Comparison of ENCODE assay signal across 15 cellular contexts in the genomic region with DNA sequence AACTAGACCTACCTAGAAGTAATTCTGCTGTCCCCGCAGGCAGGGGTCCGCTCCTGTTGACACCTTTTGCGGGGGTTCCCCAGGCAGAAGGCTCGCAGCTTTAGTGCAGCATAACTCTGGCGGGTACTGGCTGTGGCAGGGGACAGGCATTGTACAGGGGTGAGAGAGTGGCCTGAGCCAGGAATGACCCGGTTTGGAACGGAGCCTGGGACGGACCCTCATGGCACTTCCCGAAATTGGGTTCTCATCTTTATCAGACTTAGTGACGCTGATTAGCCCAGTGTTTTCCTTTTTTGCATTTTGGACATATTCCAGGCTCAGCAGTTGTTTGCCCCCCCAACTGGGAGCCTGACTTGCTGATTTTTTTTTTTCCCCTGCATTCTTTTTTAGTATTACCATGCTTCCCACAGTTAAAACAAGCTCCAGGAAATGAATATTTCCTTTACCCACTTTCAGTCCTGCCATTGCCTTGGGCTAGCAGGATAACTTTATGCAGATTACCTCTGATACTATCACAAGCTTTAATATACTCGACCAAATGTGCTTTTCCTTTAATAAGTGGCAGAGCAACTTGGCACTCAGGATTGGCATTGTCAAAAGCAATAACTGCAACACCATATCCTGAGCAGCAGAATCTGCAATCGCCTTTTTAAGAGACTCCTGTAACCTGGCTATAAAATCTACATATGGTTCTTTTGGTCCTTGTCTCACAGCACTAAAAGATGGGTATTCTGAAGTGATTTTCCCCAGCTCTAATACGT. TPM values are rescaled to one million over a fixed set of nuclear protein-coding genes. Genes with fewer than 3 reads are reported as not detected.
DNase-seq lines count a peak whose midpoint lies in the region; ATAC-seq and TF ChIP-seq lines count a peak whose summit lies in the region.
"Had no signal": no experiment of that assay in that cellular context is flagged by ENCODE, and none has a peak within 500 bp of the region (broad histone marks: within the 10 kb centered on the region; RNA-seq: fewer than 3 reads in every experiment).

No MANE protein-coding gene starts in this region.

- no peak for DNase-seq in epithelial cell of prostate (ENCODE audit: low read depth, low spot score)
- DNase-seq in suprapubic skin (ENCODE audit: low spot score in 2 of 2): no peak
- DNase-seq in sciatic nerve (ENCODE audit: low spot score): no peak
- no peak for DNase-seq in head of caudate nucleus
- DNase-seq: activated gamma-delta T cell; aorta; BE2C; DMS 273 treated with DMSO at 0.1 percent for 48 hours; left cardiac atrium; NCI-H1694; NK-92 treated with Interleukin-12 subunit alpha and Interleukin-12 subunit beta, amount 100 ng/mL, for 24 hours; T-helper 1 cell had no signal

- 29% methylated on average over 13 of the region's 13 CpGs for WGBS in suprapubic skin

- H3K27ac ChIP-seq in epithelial cell of prostate (peak overlapping the region; percentile 60), muscle layer of colon (ENCODE audit: low read depth, low read length) (peak overlapping the region; percentile 21), suprapubic skin (peak overlapping the region; percentile 6)

- no peak overlapping the region for H2AFZ ChIP-seq in Loucy (ENCODE audit: low read length)

- TF ChIP-seq POLR2A in suprapubic skin (IDR thresholded peaks at IDR 0.05): no peak

- H3K9me3 ChIP-seq in Loucy (ENCODE audit: insufficient read depth, low read depth, low read length) (no peaks in the 10 kb centered on the region), muscle layer of colon (ENCODE audit: low read length) (no peaks in the 10 kb centered on the region), suprapubic skin (no peaks in the 10 kb centered on the region)
- H3K9me3 ChIP-seq: BE2C had no signal

- H3K4me1 ChIP-seq in Loucy (ENCODE audit: insufficient read depth, low read length, poor library complexity, severe bottlenecking) (peaks cover 56% of the 10 kb centered on the region), muscle layer of colon (ENCODE audit: insufficient read depth, low read length) (peaks cover 27% of the 10 kb centered on the region), suprapubic skin (peaks cover 31% of the 10 kb centered on the region)
- H3K4me1 ChIP-seq: BE2C had no signal

- H3K79me2 ChIP-seq in Loucy (ENCODE audit: insufficient read depth, low read length): no peaks in the 10 kb centered on the region

- H3F3A ChIP-seq in Loucy (ENCODE audit: low read depth): no peaks in the 10 kb centered on the region

- H3K36me3 ChIP-seq in Loucy (ENCODE audit: insufficient read depth, low read length) (no peaks in the 10 kb centered on the region), muscle layer of colon (ENCODE audit: insufficient read depth, low read length) (no peaks in the 10 kb centered on the region), suprapubic skin (no peaks in the 10 kb centered on the region)
- H3K36me3 ChIP-seq: BE2C had no signal

- H3K4me2 ChIP-seq in Loucy (ENCODE audit: low read depth, low read length, poor library complexity, severe bottlenecking): peak overlapping the region; percentile 38

- intact Hi-C loops in sciatic nerve (cut with DNase I) (no loop called here), head of caudate nucleus (cut with DNase I) (no loop called here)

- TF ChIP-seq CTCF in Loucy (conservative IDR thresholded peaks at IDR 0.05; ENCODE audit: low read length): no peak
- no peak for TF ChIP-seq CTCF in suprapubic skin (IDR thresholded peaks at IDR 0.05)

- H4K20me1 ChIP-seq in Loucy (ENCODE audit: insufficient read depth, low read length, poor library complexity, severe bottlenecking): no peaks in the 10 kb centered on the region

- H3K9ac ChIP-seq in Loucy (ENCODE audit: low read depth, low read length, poor library complexity, severe bottlenecking): no peak overlapping the region
- H3K9ac ChIP-seq in muscle layer of colon (ENCODE audit: low read length): no peak overlapping the region

- H3K4me3 ChIP-seq in Loucy (ENCODE audit: low read length, poor library complexity, severe bottlenecking) (no peak overlapping the region), muscle layer of colon (ENCODE audit: low read depth in 1 of 2, low read length in 2 of 2) (no peak overlapping the region), suprapubic skin (no peak overlapping the region)

- no peaks in the 10 kb centered on the region for H3K9me2 ChIP-seq in Loucy (replicated peaks; ENCODE audit: low read depth, low read length)

- ATAC-seq in sciatic nerve (no peak), GM21423 (IDR thresholded peaks at IDR 0.05; ENCODE audit: unreplicated experiment) (no peak)

- no peaks in the 10 kb centered on the region for H3K27me3 ChIP-seq in Loucy (ENCODE audit: insufficient read depth, low read length, poor library complexity, severe bottlenecking)
- no peaks in the 10 kb centered on the region for H3K27me3 ChIP-seq in muscle layer of colon (ENCODE audit: control insufficient read depth in 1 of 2, insufficient read depth in 2 of 2, low read length in 2 of 2)
- H3K27me3 ChIP-seq in suprapubic skin: no peaks in the 10 kb centered on the region
- H3K27me3 ChIP-seq: BE2C had no signal

- TF ChIP-seq EP300 in suprapubic skin (IDR thresholded peaks at IDR 0.05): no peak

RNA-seq across cellular contexts. Expression of a gene that starts 55.9 kb away (rescaled TPM):
- total RNA-seq in suprapubic skin (100 to 1,000 TPM; 113 to 126 (median 117) TPM), sciatic nerve (264 TPM)

Comparison
In these comparisons a context has a peak if more than half of its experiments do, and no peak if none do; other contexts are left out.
1. H3K27ac ChIP-seq: peak in every context shown above with its lines; median percentile 60 in epithelial cell of prostate; 21 in muscle layer of colon; 6 in suprapubic skin.